In genomic region chr15:64022571-64022970, GRCh38 we compare ENCODE assay signal across 16 cellular contexts. TPM values are rescaled to one million over a fixed set of nuclear protein-coding genes. Genes with fewer than 3 reads are reported as not detected.
DNase-seq lines count a peak whose midpoint lies in the region; ATAC-seq and TF ChIP-seq lines count a peak whose summit lies in the region.
"Had no signal": no experiment of that assay in that cellular context is flagged by ENCODE, and none has a peak within 500 bp of the region (broad histone marks: within the 10 kb centered on the region; RNA-seq: fewer than 3 reads in every experiment).

No MANE protein-coding gene starts in this region.

- no TSS peak for BruUV-seq in MCF 10A (replicated peaks; lab: Mats Ljungman, UMichigan)

- intact Hi-C loops in right cardiac atrium (cut with DNase I) (no loop called here), heart left ventricle (cut with DNase I) (loop anchor here in 3 of 10 donors (5.0 to 10.0 kb wide), 3 partner anchors 35 to 48 kb away; no protein-coding TSS in a partner anchor), psoas muscle (cut with DNase I) (no loop called here), thyroid gland (cut with DNase I) (no loop called here), MCF 10A (cut with micrococcal nuclease) (no loop called here)

- H3K9me3 ChIP-seq in right cardiac atrium (ENCODE audit: control insufficient read depth, low read length) (no peaks in the 10 kb centered on the region), heart left ventricle (no peaks in the 10 kb centered on the region), psoas muscle (no peaks in the 10 kb centered on the region), thyroid gland (no peaks in the 10 kb centered on the region)

- 98% methylated on average over 6 of the region's 6 CpGs for WGBS in right cardiac atrium
- 94 to 98% (median 96%) methylated on average over 6 of the region's 6 CpGs for WGBS in heart left ventricle, 4 donors
- WGBS in psoas muscle, 3 donors = 89 to 99% (median 91%) methylated on average over 6 of the region's 6 CpGs
- 64 to 66% methylated on average over 6 of the region's 6 CpGs for WGBS in thyroid gland, 2 donors

- H3K9me3 Mint-ChIP-seq in MCF 10A (ENCODE audit: unreplicated experiment) = peaks cover 11% of the 10 kb centered on the region
- H3K9me3 Mint-ChIP-seq: CD8-positive, alpha-beta T cell; GM23338 had no signal

- no peaks in the 10 kb centered on the region for H3K27me3 Mint-ChIP-seq in MCF 10A (ENCODE audit: insufficient read depth, unreplicated experiment)
- H3K27me3 Mint-ChIP-seq: B cell had no signal

- TF ChIP-seq POLR2A in heart left ventricle (IDR thresholded peaks at IDR 0.05) = no peak
- no peak for TF ChIP-seq POLR2A in thyroid gland (IDR thresholded peaks at IDR 0.05)

- H3K4me3 ChIP-seq in right cardiac atrium (ENCODE audit: low read length) (no peak overlapping the region), heart left ventricle (no peak overlapping the region), psoas muscle (no peak overlapping the region), thyroid gland (replicated peaks in 1 of 3) (no peak overlapping the region), brain microvascular endothelial cell (ENCODE audit: low read depth, low read length) (no peak overlapping the region)
- H3K4me3 ChIP-seq: BLaER1 treated with 17β-estradiol and CSF1 and Interleukin-3, amounts not matched to agents 10 nM and 100 nM; GM23338 had no signal

- H3K36me3 ChIP-seq in heart left ventricle = no peaks in the 10 kb centered on the region
- H3K36me3 ChIP-seq in psoas muscle (ENCODE audit: insufficient read depth in 1 of 2, low read depth in 1 of 2) = peaks cover 0 to 3% of the 10 kb centered on the region in 2 donors
- no peaks in the 10 kb centered on the region for H3K36me3 ChIP-seq in thyroid gland
- no peaks in the 10 kb centered on the region for H3K36me3 ChIP-seq in brain microvascular endothelial cell (replicated peaks)
- H3K36me3 ChIP-seq: BLaER1 treated with 17β-estradiol and CSF1 and Interleukin-3, amounts not matched to agents 10 nM and 100 nM had no signal

- H3K4me3 Mint-ChIP-seq in MCF 10A (ENCODE audit: unreplicated experiment) = no peak overlapping the region
- H3K4me3 Mint-ChIP-seq: B cell; CD8-positive, alpha-beta T cell; GM23338; HFFc6 had no signal

- TF ChIP-seq CTCF in heart left ventricle (IDR thresholded peaks at IDR 0.05) (no peak), psoas muscle (IDR thresholded peaks at IDR 0.05) (no peak), thyroid gland (IDR thresholded peaks at IDR 0.05) (no peak), MCF 10A (IDR thresholded peaks at IDR 0.05; ENCODE audit: unreplicated experiment) (no peak), brain microvascular endothelial cell (IDR thresholded peaks at IDR 0.05; ENCODE audit: low read depth, low read length, missing control alignments) (no peak)

- H3K27me3 ChIP-seq in right cardiac atrium (ENCODE audit: control insufficient read depth, insufficient read depth) (no peaks in the 10 kb centered on the region), heart left ventricle (no peaks in the 10 kb centered on the region), psoas muscle (ENCODE audit: insufficient read depth in 3 of 3, low read length in 2 of 3) (no peaks in the 10 kb centered on the region), thyroid gland (no peaks in the 10 kb centered on the region), brain microvascular endothelial cell (replicated peaks) (no peaks in the 10 kb centered on the region)
- H3K27me3 ChIP-seq: BLaER1 treated with 17β-estradiol and CSF1 and Interleukin-3, amounts not matched to agents 10 nM and 100 nM had no signal

- CTCF ChIA-PET in MCF 10A (lab: Yijun Ruan, JAX) = interaction anchor here (0.6 to 1.4 kb wide), 5 partner anchors 23 to 1180 kb away, joined by 3 to 6 read pairs (median 3); partner anchors contain the start of gene DAPK2

- no peak overlapping the region for H3K27ac Mint-ChIP-seq in MCF 10A (ENCODE audit: low read depth, unreplicated experiment)
- H3K27ac Mint-ChIP-seq: B cell; CD8-positive, alpha-beta T cell; GM23338; HFFc6 had no signal

- H3K27ac ChIP-seq in right cardiac atrium (ENCODE audit: low read length) (peak overlapping the region; percentile 9), heart left ventricle (peak overlapping the region in 4 of 12 donors; percentile 4 to 67 (median 50)), psoas muscle (peak overlapping the region; percentile 88), thyroid gland (peak overlapping the region in 2 of 3 donors; percentile 35 to 66), brain microvascular endothelial cell (no peak overlapping the region)
- H3K27ac ChIP-seq: BLaER1 treated with 17β-estradiol and CSF1 and Interleukin-3, amounts not matched to agents 10 nM and 100 nM; HL-60 had no signal

- in situ Hi-C loops in brain microvascular endothelial cell (cut with HindIII; ENCODE audit: low pct_ligation_motif_present, low sequenced_read_pairs) = no loop called here

- ATAC-seq in right cardiac atrium (no peak), heart left ventricle (no peak), psoas muscle (no peak)
- ATAC-seq: CD8-positive, alpha-beta T cell; GM23338 had no signal

- H3K4me1 ChIP-seq in right cardiac atrium (ENCODE audit: control insufficient read depth, insufficient read depth, low read length) (peaks cover 10% of the 10 kb centered on the region), heart left ventricle (peaks cover 0 to 84% (median 32%) of the 10 kb centered on the region in 12 donors), psoas muscle (peaks cover 89% of the 10 kb centered on the region), thyroid gland (peaks cover 45 to 78% of the 10 kb centered on the region in 2 donors)

- POLR2A ChIA-PET in MCF 10A (lab: Yijun Ruan, JAX) = interaction anchor here (1.1 to 1.2 kb wide), 3 partner anchors 11 to 16 kb away, joined by 3 to 4 read pairs (median 4); no protein-coding TSS in a partner anchor

- H3K36me3 Mint-ChIP-seq in MCF 10A (ENCODE audit: insufficient read depth, unreplicated experiment) = peaks cover 4% of the 10 kb centered on the region
- H3K36me3 Mint-ChIP-seq: CD8-positive, alpha-beta T cell had no signal

- no peak for DNase-seq in right cardiac atrium
- DNase-seq in heart left ventricle = no peak
- DNase-seq in psoas muscle = no peak
- DNase-seq in thyroid gland = peak; percentile 56 to 57
- no peak for DNase-seq in MCF 10A (ENCODE audit: unreplicated experiment)
- DNase-seq in brain microvascular endothelial cell = no peak
- DNase-seq: Calu3; CD8-positive, alpha-beta T cell; DMS79 treated with DMSO at 0.1 percent for 48 hours; GF-D8; HCEC 1CT; HFFc6 had no signal

- H3K4me1 Mint-ChIP-seq in MCF 10A (ENCODE audit: insufficient read depth, unreplicated experiment) = peaks cover 19% of the 10 kb centered on the region

RNA-seq across cellular contexts. Expression of gene DAPK2, which starts 23.7 kb away (rescaled TPM):
- 10 to 100 TPM; 83.5 to 95.1 (median 88.1) TPM for total RNA-seq in right cardiac atrium
- polyA plus RNA-seq in right cardiac atrium = 48.8 TPM
- total RNA-seq in heart left ventricle = 10 to 100 TPM; 20.4 to 56.2 (median 26.4) TPM
- 10 to 100 TPM; 24.6 to 30.9 TPM for polyA plus RNA-seq in heart left ventricle
- 10 to 100 TPM; 44.3 to 65.6 (median 54.6) TPM for total RNA-seq in psoas muscle
- 10 to 100 TPM in 2 of 3 donors, 1 to 10 TPM in 1; 3.7 to 41.1 (median 13.4) TPM for polyA plus RNA-seq in psoas muscle
- total RNA-seq in thyroid gland = 100 to 1,000 TPM in 2 of 4 donors, 10 to 100 TPM in 2; 47.4 to 105 (median 78.7) TPM
- total RNA-seq in MCF 10A (2022) = 4.6 and 6.8 TPM in 2 replicates

Comparison
In these comparisons a context has a peak if more than half of its experiments do, and no peak if none do; other contexts are left out.
1. DNase-seq: peak in thyroid gland (2 of 2); none in right cardiac atrium (0 of 3), heart left ventricle (0 of 5), psoas muscle (0 of 2), MCF 10A (single experiment) and brain microvascular endothelial cell (single experiment).